ENCODE assay signal across 15 cellular contexts in the genomic region with DNA sequence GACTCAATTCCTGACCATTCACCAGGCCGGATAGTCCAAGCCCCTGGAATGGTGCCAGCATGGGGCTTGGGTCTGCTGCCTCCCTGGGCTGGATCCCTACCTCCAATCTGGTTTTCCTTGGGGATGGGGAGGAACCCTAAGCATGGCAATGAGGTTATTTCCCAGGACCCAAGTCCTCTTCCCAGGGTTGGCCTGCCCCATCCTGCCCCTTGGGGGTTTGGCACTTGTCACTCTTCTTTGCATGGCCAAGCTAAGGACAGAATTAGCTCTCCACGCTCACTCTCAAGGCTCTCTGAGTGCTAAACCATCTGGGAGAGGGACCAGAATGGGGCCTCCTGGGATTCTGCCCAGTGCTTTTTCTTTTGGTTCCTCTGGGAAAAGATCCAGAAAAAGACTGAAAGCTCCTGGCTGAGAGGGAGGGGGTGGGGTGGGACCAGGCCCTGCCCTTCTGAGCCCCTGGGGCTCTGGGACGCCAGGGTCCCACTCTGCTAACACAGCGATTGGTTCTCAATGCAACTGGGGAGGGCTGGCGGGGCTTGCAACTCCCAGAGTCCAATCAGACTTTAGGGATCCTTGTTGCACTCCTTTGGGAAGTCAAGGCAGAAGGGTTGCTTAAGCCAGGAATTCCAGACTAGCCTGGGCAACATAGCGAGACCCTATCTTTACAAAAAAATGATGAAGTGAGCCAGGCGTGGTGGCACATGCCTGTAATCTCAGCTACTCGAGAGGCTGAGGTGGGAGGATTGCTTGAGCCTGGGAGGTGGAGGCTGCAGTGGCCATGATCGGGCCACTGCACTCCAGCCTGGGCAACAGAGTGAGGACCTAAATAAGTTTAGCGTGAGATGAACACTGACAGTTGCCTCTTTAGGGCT. TPM values are rescaled to one million over a fixed set of nuclear protein-coding genes. Genes with fewer than 3 reads are reported as not detected.
DNase-seq lines count a peak whose midpoint lies in the region; ATAC-seq and TF ChIP-seq lines count a peak whose summit lies in the region.
"Had no signal": no experiment of that assay in that cellular context is flagged by ENCODE, and none has a peak within 500 bp of the region (broad histone marks: within the 10 kb centered on the region; RNA-seq: fewer than 3 reads in every experiment).

No MANE protein-coding gene starts in this region.

- no peak overlapping the region for H2AK5ac ChIP-seq in mesendoderm (ENCODE audit: low read length)

- H3K4me3 Mint-ChIP-seq in T-cell = no peak overlapping the region

- peaks cover 14 to 24% (median 22%) of the 10 kb centered on the region in 3 donors for H3K9me3 Mint-ChIP-seq in T-cell

- POLR2A ChIA-PET in T-cell (lab: Charles Lee) = no interaction called here

- no peak overlapping the region for H2BK5ac ChIP-seq in mesendoderm (ENCODE audit: low read length)

- H4K5ac ChIP-seq in mesendoderm (ENCODE audit: low read length) = no peak overlapping the region

- H3K4me1 Mint-ChIP-seq in T-cell = no peaks in the 10 kb centered on the region

- H2BK120ac ChIP-seq in mesendoderm (ENCODE audit: low read depth, low read length) = no peak overlapping the region

- intact Hi-C loops in esophagus muscularis mucosa (cut with DNase I) (no loop called here), tibial artery (cut with DNase I; ENCODE audit: low total_unique reads) (no loop called here), spleen (cut with DNase I; ENCODE audit: low total_unique reads) (no loop called here)

- WGBS in esophagus muscularis mucosa = 48% methylated on average over 6 of the region's 10 CpGs
- no CpG with 5 or more reads among the region's 10 CpGs for WGBS in mesendoderm (ENCODE audit: extremely low coverage, insufficient coverage, low lambda C conversion rate)
- WGBS in spleen, 5 donors = 85 to 88% (median 86%) methylated on average over 8 to 10 of the region's 10 CpGs

- no peak overlapping the region for H3K4ac ChIP-seq in mesendoderm (ENCODE audit: low read depth, low read length)

- no peak overlapping the region for H3K56ac ChIP-seq in mesendoderm (ENCODE audit: low read length)

- TF ChIP-seq POLR2A in esophagus muscularis mucosa (IDR thresholded peaks at IDR 0.05; ENCODE audit: low read depth) (no peak), spleen (IDR thresholded peaks at IDR 0.05) (no peak)

- no peaks in the 10 kb centered on the region for H3K27me3 ChIP-seq in esophagus muscularis mucosa
- H3K27me3 ChIP-seq in tibial artery = no peaks in the 10 kb centered on the region
- no peaks in the 10 kb centered on the region for H3K27me3 ChIP-seq in mesendoderm (ENCODE audit: insufficient read depth, low read length, poor library complexity)
- no peaks in the 10 kb centered on the region for H3K27me3 ChIP-seq in spleen (replicated peaks in 1 of 7)
- H3K27me3 ChIP-seq: dorsolateral prefrontal cortex had no signal

- no peak overlapping the region for H3K18ac ChIP-seq in mesendoderm (ENCODE audit: low read length)

- no peak overlapping the region for H4K8ac ChIP-seq in mesendoderm (ENCODE audit: low read depth, low read length)

- no peak overlapping the region for H3K4me2 ChIP-seq in mesendoderm (ENCODE audit: low read length)

- in situ Hi-C loops in GM13976 (cut with MboI; ENCODE audit: low sequenced_read_pairs, unreplicated experiment) = no loop called here

- no peak for TF ChIP-seq EP300 in esophagus muscularis mucosa (IDR thresholded peaks at IDR 0.05)

- H3K9me3 ChIP-seq in esophagus muscularis mucosa = peaks cover 0 to 11% (median 5%) of the 10 kb centered on the region in 4 donors
- peaks cover 0 to 7% (median 0%) of the 10 kb centered on the region in 3 donors for H3K9me3 ChIP-seq in tibial artery
- H3K9me3 ChIP-seq in spleen = peaks cover 7 to 40% (median 35%) of the 10 kb centered on the region in 8 donors

- ATAC-seq in T-cell (replicated peaks in 1 of 4) = no peak

- peaks cover 46% of the 10 kb centered on the region for H3K36me3 Mint-ChIP-seq in T-cell

- H3K36me3 ChIP-seq in esophagus muscularis mucosa = peaks cover 14 to 35% (median 31%) of the 10 kb centered on the region in 4 donors
- H3K36me3 ChIP-seq in tibial artery = peaks cover 9 to 38% (median 26%) of the 10 kb centered on the region in 3 donors
- no peaks in the 10 kb centered on the region for H3K36me3 ChIP-seq in mesendoderm (ENCODE audit: control insufficient read depth, insufficient read depth, low read length)
- peaks cover 0 to 31% (median 11%) of the 10 kb centered on the region in 6 donors for H3K36me3 ChIP-seq in spleen

- DNase-seq in NCI-H1092 treated with DMSO at 0.1 percent for 48 hours (lab: John Stamatoyannopoulos, UW) = peak; percentile 46
- DNase-seq in esophagus muscularis mucosa (ENCODE audit: extremely low spot score) = no peak
- DNase-seq in middle frontal gyrus (ENCODE audit: extremely low spot score, low spot score) = peak; percentile 16
- DNase-seq in tibial artery = peak in 1 of 2 donors; percentile 91
- DNase-seq in GM13976 (ENCODE audit: low spot score) = no peak
- DNase-seq in mesendoderm = no peak
- no peak for DNase-seq in spleen
- no peak for DNase-seq in T-cell
- DNase-seq: activated CD4-positive, alpha-beta T cell treated with anti-CD3 and anti-CD28 coated beads, Interleukin-2, amount 50 U/mL, for 1 hour; activated T-cell treated with anti-CD3 and anti-CD28 coated beads, Interleukin-2, amount 50 U/mL, for 48 hours; CD4-positive, CD25-positive, alpha-beta regulatory T cell; NCI-H1417; stimulated activated CD4-positive, alpha-beta T cell treated with anti-CD3 and anti-CD28 coated beads, Interleukin-4, amount 100 ng/mL, for 1 hour; T-helper 2 cell had no signal

- no peaks in the 10 kb centered on the region for H3K27me3 Mint-ChIP-seq in T-cell
- H3K27me3 Mint-ChIP-seq: CD4-positive, CD25-positive, alpha-beta regulatory T cell had no signal

- CTCF ChIA-PET in T-cell (lab: Charles Lee) = no interaction called here

- no peak overlapping the region for H3K27ac Mint-ChIP-seq in T-cell
- H3K27ac Mint-ChIP-seq: CD4-positive, CD25-positive, alpha-beta regulatory T cell had no signal

- H3K9ac ChIP-seq in mesendoderm (ENCODE audit: low read length) = no peak overlapping the region

- no peak overlapping the region for H3K23ac ChIP-seq in mesendoderm (ENCODE audit: low read length)

- no peaks in the 10 kb centered on the region for H3K79me2 ChIP-seq in mesendoderm (ENCODE audit: control insufficient read depth, insufficient read depth, low read length)

- H3K4me3 ChIP-seq in esophagus muscularis mucosa = no peak overlapping the region
- H3K4me3 ChIP-seq in tibial artery = no peak overlapping the region
- no peak overlapping the region for H3K4me3 ChIP-seq in mesendoderm (ENCODE audit: low read length)
- no peak overlapping the region for H3K4me3 ChIP-seq in spleen
- H3K4me3 ChIP-seq: dorsolateral prefrontal cortex had no signal

- H3K27ac ChIP-seq in esophagus muscularis mucosa (replicated peaks in 1 of 4) (peak overlapping the region; percentile 68 to 77 (median 73)), tibial artery (peak overlapping the region; percentile 81 to 84), mesendoderm (ENCODE audit: low read depth, low read length) (no peak overlapping the region), spleen (no peak overlapping the region)

- no peak for TF ChIP-seq CTCF in esophagus muscularis mucosa (IDR thresholded peaks at IDR 0.05)
- no peak for TF ChIP-seq CTCF in tibial artery (IDR thresholded peaks at IDR 0.05)
- TF ChIP-seq CTCF in GM13976 (IDR thresholded peaks at IDR 0.05; ENCODE audit: borderline replicate concordance, control extremely low read depth, extremely low read depth, insufficient read depth, missing control alignments) = no peak
- no peak for TF ChIP-seq CTCF in spleen (IDR thresholded peaks at IDR 0.05 in 8 of 11, conservative IDR thresholded peaks at IDR 0.05 in 3 of 11)

- no peaks in the 10 kb centered on the region for H3K79me1 ChIP-seq in mesendoderm (ENCODE audit: low read length)

- H2BK15ac ChIP-seq in mesendoderm (replicated peaks; ENCODE audit: low read depth) = no peak overlapping the region

- H3K4me1 ChIP-seq in esophagus muscularis mucosa (peaks cover 15 to 39% (median 31%) of the 10 kb centered on the region in 4 donors), tibial artery (peaks cover 0 to 33% (median 14%) of the 10 kb centered on the region in 4 donors), mesendoderm (ENCODE audit: control insufficient read depth, low read depth, low read length) (no peaks in the 10 kb centered on the region), spleen (no peaks in the 10 kb centered on the region)

RNA-seq across cellular contexts. Expression of a gene that starts 52.7 kb away (rescaled TPM):
- total RNA-seq in esophagus muscularis mucosa (100 to 1,000 TPM; 130 to 237 (median 200) TPM), spleen (10 to 100 TPM; 21.0 to 41.0 (median 35.1) TPM), T-cell (100 to 1,000 TPM in 1 of 5 donors, 10 to 100 TPM in 4; 56.4 to 107 (median 90.8) TPM)
- 2.5 TPM for polyA plus RNA-seq in mesendoderm (2013, experiment 1 of 2)
- polyA plus RNA-seq in mesendoderm (2013, experiment 2 of 2) = 2.8 TPM
- 10 to 100 TPM in 2 of 3 donors, 1 to 10 TPM in 1; 8.9 to 19.5 (median 13.6) TPM for polyA plus RNA-seq in spleen

Comparison
In these comparisons a context has a peak if more than half of its experiments do, and no peak if none do; other contexts are left out.
1. DNase-seq: peak in NCI-H1092 treated with DMSO at 0.1 percent for 48 hours (single experiment) and middle frontal gyrus (single experiment); none in esophagus muscularis mucosa (single experiment), GM13976 (single experiment), mesendoderm (single experiment), spleen (single experiment) and T-cell (0 of 34).
2. H3K27ac ChIP-seq: peak in esophagus muscularis mucosa (4 of 4) and tibial artery (2 of 2); none in mesendoderm (single experiment) and spleen (0 of 8).